1 cellular context compared by ENCODE assay signal in the genomic region with DNA sequence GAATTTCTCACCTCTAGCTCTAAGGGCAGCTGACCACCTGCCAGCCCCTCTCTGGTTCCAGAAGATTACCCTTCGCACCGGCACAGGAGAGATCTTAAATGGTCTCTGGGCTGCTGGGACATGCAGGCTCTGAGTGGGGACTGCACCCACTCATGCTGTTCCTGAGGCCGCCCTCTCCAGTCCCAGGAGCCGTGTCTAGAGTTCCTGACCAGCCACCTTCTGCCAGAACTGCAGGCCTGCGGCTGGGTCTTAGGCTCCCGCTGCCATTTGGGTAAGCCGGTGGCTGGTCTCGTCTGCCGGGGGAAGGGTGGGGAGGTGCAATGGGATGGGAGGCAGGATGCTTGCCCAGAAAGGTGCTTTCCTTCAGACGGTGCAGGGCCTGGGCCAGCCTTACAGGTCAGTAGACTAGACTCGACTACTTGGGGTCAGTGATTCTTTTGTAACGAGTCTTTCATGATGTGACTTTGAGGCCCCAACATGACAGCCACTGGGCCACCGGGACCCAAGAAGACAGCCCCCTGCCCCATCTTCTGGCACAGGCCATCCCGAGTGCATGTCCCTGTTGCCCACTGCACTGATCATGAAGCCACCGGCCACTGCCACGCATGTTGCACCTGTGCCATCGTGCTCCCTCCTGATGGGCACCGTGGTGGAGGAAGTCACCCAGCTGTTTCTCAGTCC.
TF ChIP-seq lines count a peak whose summit lies in the region.

No MANE protein-coding gene starts in this region.

TF ChIP-seq in HepG2, 621 proteins besides CTCF, POLR2A, EP300 and RAD21:
- TF ChIP-seq ZNF292 (CRISPR knock-in tag; IDR thresholded peaks at IDR 0.05; ENCODE audit: borderline replicate concordance, low read depth) (no peak), ZNF558 (CRISPR knock-in tag; IDR thresholded peaks at IDR 0.05; ENCODE audit: borderline replicate concordance) (no peak), NFE2L1 (CRISPR knock-in tag; IDR thresholded peaks at IDR 0.05; ENCODE audit: borderline replicate concordance) (0 out of 2 replicates have a peak, but pooled peaks have one; percentile 3), AGO1 (IDR thresholded peaks at IDR 0.05; ENCODE audit: low read depth, low read length, poor library complexity, severe bottlenecking) (no peak), ZFP41 (CRISPR knock-in tag; IDR thresholded peaks at IDR 0.05; ENCODE audit: borderline replicate concordance) (no peak), SNAI1 (CRISPR knock-in tag; IDR thresholded peaks at IDR 0.05; ENCODE audit: borderline replicate concordance) (no peak), ZNF441 (CRISPR knock-in tag; IDR thresholded peaks at IDR 0.05; ENCODE audit: borderline replicate concordance) (no peak)
- TF ChIP-seq, protein P1, sequence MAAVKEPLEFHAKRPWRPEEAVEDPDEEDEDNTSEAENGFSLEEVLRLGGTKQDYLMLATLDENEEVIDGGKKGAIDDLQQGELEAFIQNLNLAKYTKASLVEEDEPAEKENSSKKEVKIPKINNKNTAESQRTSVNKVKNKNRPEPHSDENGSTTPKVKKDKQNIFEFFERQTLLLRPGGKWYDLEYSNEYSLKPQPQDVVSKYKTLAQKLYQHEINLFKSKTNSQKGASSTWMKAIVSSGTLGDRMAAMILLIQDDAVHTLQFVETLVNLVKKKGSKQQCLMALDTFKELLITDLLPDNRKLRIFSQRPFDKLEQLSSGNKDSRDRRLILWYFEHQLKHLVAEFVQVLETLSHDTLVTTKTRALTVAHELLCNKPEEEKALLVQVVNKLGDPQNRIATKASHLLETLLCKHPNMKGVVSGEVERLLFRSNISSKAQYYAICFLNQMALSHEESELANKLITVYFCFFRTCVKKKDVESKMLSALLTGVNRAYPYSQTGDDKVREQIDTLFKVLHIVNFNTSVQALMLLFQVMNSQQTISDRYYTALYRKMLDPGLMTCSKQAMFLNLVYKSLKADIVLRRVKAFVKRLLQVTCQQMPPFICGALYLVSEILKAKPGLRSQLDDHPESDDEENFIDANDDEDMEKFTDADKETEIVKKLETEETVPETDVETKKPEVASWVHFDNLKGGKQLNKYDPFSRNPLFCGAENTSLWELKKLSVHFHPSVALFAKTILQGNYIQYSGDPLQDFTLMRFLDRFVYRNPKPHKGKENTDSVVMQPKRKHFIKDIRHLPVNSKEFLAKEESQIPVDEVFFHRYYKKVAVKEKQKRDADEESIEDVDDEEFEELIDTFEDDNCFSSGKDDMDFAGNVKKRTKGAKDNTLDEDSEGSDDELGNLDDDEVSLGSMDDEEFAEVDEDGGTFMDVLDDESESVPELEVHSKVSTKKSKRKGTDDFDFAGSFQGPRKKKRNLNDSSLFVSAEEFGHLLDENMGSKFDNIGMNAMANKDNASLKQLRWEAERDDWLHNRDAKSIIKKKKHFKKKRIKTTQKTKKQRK (IDR thresholded peaks at IDR 0.05; ENCODE audit: low read length), result no peak
TF ChIP-seq in HepG2: peak in this region for 1.
